Comparison of ENCODE assay signal across 16 cellular contexts in the genomic region with DNA sequence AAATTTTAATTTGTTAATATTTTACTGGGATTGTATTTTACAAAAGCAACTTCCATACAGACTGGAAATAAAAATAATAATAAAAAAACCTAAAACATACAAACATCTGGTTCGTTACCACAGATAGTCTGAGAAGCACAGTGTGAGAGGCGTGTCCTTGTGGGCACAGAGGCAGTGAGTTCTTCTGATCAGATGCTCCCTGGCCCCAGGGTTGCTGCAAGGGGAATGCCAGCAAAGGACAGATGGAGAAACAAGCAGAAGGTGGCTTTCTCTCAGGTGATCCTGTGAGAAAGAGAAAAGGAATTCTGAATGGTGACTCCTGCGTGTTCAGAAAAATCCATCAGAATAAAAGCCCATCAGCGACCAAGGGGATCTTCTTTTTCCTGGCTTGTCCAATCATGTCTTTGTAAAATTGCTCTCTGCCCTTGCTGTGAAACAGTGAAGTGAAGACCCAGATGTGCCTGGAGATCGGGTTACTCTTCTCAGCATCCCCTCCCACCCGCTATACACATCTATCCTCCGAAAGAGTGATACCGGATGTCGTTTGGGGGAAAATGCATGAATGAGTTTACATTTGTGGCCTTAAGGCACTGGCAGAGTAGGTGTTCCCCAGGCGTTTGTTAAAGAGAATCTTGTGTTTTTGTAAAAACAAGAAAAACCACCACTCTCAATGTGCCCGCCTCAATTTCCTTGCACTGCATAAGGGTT.
DNase-seq lines count a peak whose midpoint lies in the region; ATAC-seq and FAIRE-seq lines count a peak whose summit lies in the region.
"Had no signal": no experiment of that assay in that cellular context is flagged by ENCODE, and none has a peak within 500 bp of the region (broad histone marks: within the 10 kb centered on the region; RNA-seq: fewer than 3 reads in every experiment).

No MANE protein-coding gene starts in this region.

- peak overlapping the region in 1 of 7 donors; percentile 29 for H3K4me3 Mint-ChIP-seq in CD8-positive, alpha-beta memory T cell
- H3K4me3 Mint-ChIP-seq: H9 had no signal

- H3K36me3 ChIP-seq in CD8-positive, alpha-beta memory T cell (ENCODE audit: insufficient read depth, low read length): no peaks in the 10 kb centered on the region
- H3K36me3 ChIP-seq: SJCRH30 had no signal

- H3K27me3 ChIP-seq in CD8-positive, alpha-beta memory T cell (ENCODE audit: insufficient read depth, low read length, poor library complexity, severe bottlenecking): no peaks in the 10 kb centered on the region
- H3K27me3 ChIP-seq: SJCRH30 had no signal

- no peaks in the 10 kb centered on the region for H3K9me3 Mint-ChIP-seq in CD8-positive, alpha-beta memory T cell
- H3K9me3 Mint-ChIP-seq: H9 had no signal

- peak; percentile 63 for DNase-seq in NCI-H69 (lab: John Stamatoyannopoulos, UW)
- DNase-seq in left kidney (ENCODE audit: low read depth, low spot score): peak; percentile 94
- DNase-seq in activated CD4-positive, alpha-beta T cell treated with anti-CD3 and anti-CD28 coated beads for 4 hours: no peak
- DNase-seq in GM19239 (ENCODE audit: insufficient read length, low spot score): no peak
- DNase-seq in NCI-H774 (lab: John Stamatoyannopoulos, UW): no peak
- no peak for DNase-seq in CD8-positive, alpha-beta memory T cell
- DNase-seq: EL, H9, NCI-H1436 treated with DMSO at 0.1 percent for 48 hours, NCI-H2081 treated with DMSO at 0.1 percent for 48 hours, NCI-H446 treated with DMSO at 0.1 percent for 48 hours, OCI-M1, RPMI8226, SW 1271 had no signal

- no peaks in the 10 kb centered on the region for H3K4me1 ChIP-seq in CD8-positive, alpha-beta memory T cell (ENCODE audit: insufficient read depth, low read length)

- no peaks in the 10 kb centered on the region for H3K27me3 Mint-ChIP-seq in CD8-positive, alpha-beta memory T cell

- no peaks in the 10 kb centered on the region for H3K9me3 ChIP-seq in CD8-positive, alpha-beta memory T cell (ENCODE audit: low read length)
- H3K9me3 ChIP-seq: SJCRH30 had no signal

- no peaks in the 10 kb centered on the region for H3K4me1 Mint-ChIP-seq in CD8-positive, alpha-beta memory T cell

- CTCF ChIA-PET in CD8-positive, alpha-beta memory T cell (lab: Charles Lee): no interaction called here

- H3K36me3 Mint-ChIP-seq in CD8-positive, alpha-beta memory T cell: no peaks in the 10 kb centered on the region

- ATAC-seq in HG02870 (IDR thresholded peaks at IDR 0.05; ENCODE audit: unreplicated experiment): peak; percentile 83

- H3K4me3 ChIP-seq in CD8-positive, alpha-beta memory T cell (ENCODE audit: low read length): no peak overlapping the region
- H3K4me3 ChIP-seq: SJCRH30 had no signal

- no peak for FAIRE-seq in GM19239 (lab: Jason Lieb, UNC)

- POLR2A ChIA-PET in CD8-positive, alpha-beta memory T cell (lab: Charles Lee): no interaction called here

- H3K27ac ChIP-seq in CD8-positive, alpha-beta memory T cell (ENCODE audit: low read depth, low read length): no peak overlapping the region
- H3K27ac ChIP-seq: SJCRH30 had no signal

- H3K27ac Mint-ChIP-seq in CD8-positive, alpha-beta memory T cell: no peak overlapping the region
- H3K27ac Mint-ChIP-seq: H9 had no signal

Comparison
In these comparisons a context has a peak if more than half of its experiments do, and no peak if none do; other contexts are left out.
1. DNase-seq: peak in NCI-H69 (single experiment) and left kidney (single experiment); none in activated CD4-positive, alpha-beta T cell treated with anti-CD3 and anti-CD28 coated beads for 4 hours (0 of 2), GM19239 (single experiment), NCI-H774 (single experiment) and CD8-positive, alpha-beta memory T cell (0 of 5).